In the genomic region with DNA sequence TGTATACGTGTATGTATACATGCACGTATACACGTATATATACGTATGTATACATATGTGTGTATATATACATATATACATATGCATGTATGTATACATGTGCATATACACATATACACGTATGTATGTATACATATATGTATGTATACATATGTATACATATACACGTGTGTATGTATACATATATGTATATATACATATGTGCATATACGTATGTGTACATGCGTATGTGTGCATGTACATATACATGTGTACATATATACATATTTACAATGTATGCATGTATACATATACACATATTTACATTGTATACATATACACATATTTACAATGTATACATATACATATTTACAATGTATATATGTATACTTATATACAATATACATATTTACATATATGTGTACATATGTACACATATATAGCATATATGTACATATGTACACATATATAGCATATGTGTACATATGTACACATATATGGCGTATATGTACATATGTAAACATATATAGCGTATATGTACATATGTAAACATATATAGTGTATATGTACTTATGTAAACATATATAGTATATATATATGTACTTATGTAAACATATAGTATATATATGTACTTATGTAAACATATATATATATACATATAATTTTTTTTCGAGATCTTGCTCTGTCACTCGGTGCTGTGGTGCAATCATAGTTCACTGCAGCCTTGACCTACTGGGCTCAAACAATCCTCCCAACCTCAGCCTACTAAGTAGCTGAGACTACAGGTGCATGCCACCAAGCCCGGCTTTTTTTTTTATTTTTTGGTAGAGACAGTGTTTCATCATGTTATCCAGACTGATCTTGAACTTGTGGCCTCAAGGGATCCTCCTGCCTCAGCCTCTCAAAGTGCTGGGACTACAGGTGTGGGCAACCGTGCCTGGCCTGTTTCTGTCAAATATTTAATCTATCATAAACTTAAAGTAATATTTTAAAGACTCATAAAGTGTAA, we compare ENCODE assay signal across 16 cellular contexts. TPM values are rescaled to one million over a fixed set of nuclear protein-coding genes. Genes with fewer than 3 reads are reported as not detected.
DNase-seq lines count a peak whose midpoint lies in the region; ATAC-seq, FAIRE-seq and TF ChIP-seq lines count a peak whose summit lies in the region.
"Had no signal": no experiment of that assay in that cellular context is flagged by ENCODE, and none has a peak within 500 bp of the region (broad histone marks: within the 10 kb centered on the region; RNA-seq: fewer than 3 reads in every experiment).

No MANE protein-coding gene starts in this region.

- H3K27me3 ChIP-seq in right lobe of liver (no peaks in the 10 kb centered on the region), tibial artery (no peaks in the 10 kb centered on the region)
- H3K27me3 ChIP-seq: BE2C had no signal

- ATAC-seq in right lobe of liver (peak in 3 of 4 donors; percentile 48 to 64 (median 58)), esophagus mucosa (no peak)
- ATAC-seq: A549, HCT116 had no signal

- TF ChIP-seq CTCF in VCaP (conservative IDR thresholded peaks at IDR 0.05) = no peak
- TF ChIP-seq CTCF in right lobe of liver (IDR thresholded peaks at IDR 0.05) = no peak
- TF ChIP-seq CTCF in tibial artery (IDR thresholded peaks at IDR 0.05) = peak in 1 of 2 experiments; percentile 19

- peaks cover 0 to 39% (median 5%) of the 10 kb centered on the region in 4 donors for H3K4me1 ChIP-seq in right lobe of liver
- peaks cover 0 to 83% (median 22%) of the 10 kb centered on the region in 4 donors for H3K4me1 ChIP-seq in tibial artery
- H3K4me1 ChIP-seq: A549, BE2C had no signal

- H3K9me3 ChIP-seq in right lobe of liver = no peaks in the 10 kb centered on the region
- H3K9me3 ChIP-seq in tibial artery = no peaks in the 10 kb centered on the region
- H3K9me3 ChIP-seq: A549, BE2C had no signal

- FAIRE-seq in frontal cortex (lab: Jason Lieb, UNC) = peak; percentile 83
- FAIRE-seq: A549, H54, HTR-8/SVneo had no signal

- 54% methylated on average over 14 of the region's 14 CpGs for WGBS in right lobe of liver (ENCODE audit: insufficient coverage, low coverage, low lambda C conversion rate, missing lambda C conversion rate)

- H3K27ac ChIP-seq in VCaP (peak overlapping the region; percentile 96), right lobe of liver (no peak overlapping the region), tibial artery (peak overlapping the region; percentile 19 to 28)
- H3K27ac ChIP-seq: A549, C4-2B, GM23248 had no signal

- DNase-seq in frontal cortex (ENCODE audit: low spot score in 2 of 2) (no peak), right lobe of liver (no peak), tibial artery (no peak), GM19240 (ENCODE audit: insufficient read length, low spot score) (no peak), NCI-H1105 treated with DMSO at 0.1 percent for 48 hours (lab: John Stamatoyannopoulos, UW) (no peak)
- DNase-seq: BE2C; CD4-positive, alpha-beta memory T cell; GF-D8; GM23248 had no signal

- intact Hi-C loops in right lobe of liver (cut with DNase I) = no loop called here
- intact Hi-C loops in tibial artery (cut with DNase I; ENCODE audit: low total_unique reads) = no loop called here

- H3K36me3 ChIP-seq in right lobe of liver = no peaks in the 10 kb centered on the region
- H3K36me3 ChIP-seq in tibial artery = no peaks in the 10 kb centered on the region
- H3K36me3 ChIP-seq: BE2C had no signal

- TF ChIP-seq POLR2A in right lobe of liver (IDR thresholded peaks at IDR 0.05) = no peak

- H3K4me3 ChIP-seq in right lobe of liver (no peak overlapping the region), tibial artery (no peak overlapping the region)
- H3K4me3 ChIP-seq: A549, GM23248 had no signal

RNA-seq across cellular contexts. Expression of gene COBLL1, which starts 23.2 kb away (rescaled TPM):
- total RNA-seq in frontal cortex (3.3 TPM), right lobe of liver (100 to 1,000 TPM in 1 of 6 experiments, 10 to 100 TPM in 5; 38.1 to 133 (median 67.6) TPM), esophagus mucosa (92.0 TPM)
- total RNA-seq: CD4-positive, alpha-beta memory T cell had no signal

Comparison
In these comparisons a context has a peak if more than half of its experiments do, and no peak if none do; other contexts are left out.
1. H3K27ac ChIP-seq: peak in VCaP (single experiment) and tibial artery (2 of 2); none in right lobe of liver (0 of 3).